Comparison of ENCODE assay signal across 19 cellular contexts in genomic region chr20:3741846-3742458, GRCh38. TPM values are rescaled to one million over a fixed set of nuclear protein-coding genes. Genes with fewer than 3 reads are reported as not detected.
DNase-seq lines count a peak whose midpoint lies in the region; ATAC-seq and TF ChIP-seq lines count a peak whose summit lies in the region.
"Had no signal": no experiment of that assay in that cellular context is flagged by ENCODE, and none has a peak within 500 bp of the region (broad histone marks: within the 10 kb centered on the region; RNA-seq: fewer than 3 reads in every experiment).

No MANE protein-coding gene starts in this region.

- H3K9me3 ChIP-seq in HEK293 (ENCODE audit: control insufficient read depth, insufficient read depth, low read depth, low read length) (no peaks in the 10 kb centered on the region), RWPE2 (ENCODE audit: severe bottlenecking) (no peaks in the 10 kb centered on the region), mesenchymal stem cell (ENCODE audit: control insufficient read depth, low read length) (no peaks in the 10 kb centered on the region)
- H3K9me3 ChIP-seq: BE2C, MG63 had no signal

- H3K79me1 ChIP-seq in mesenchymal stem cell (replicated peaks; ENCODE audit: low read length, poor library complexity, severe bottlenecking): no peaks in the 10 kb centered on the region

- peaks cover 10% of the 10 kb centered on the region; the same call in 1 of the 2 replicates for H3K4me1 ChIP-seq in HEK293 (ENCODE audit: control insufficient read depth, insufficient read depth, low read length)
- no peaks in the 10 kb centered on the region for H3K4me1 ChIP-seq in RWPE2 (ENCODE audit: insufficient read depth, poor library complexity, severe bottlenecking)
- H3K4me1 ChIP-seq in mesenchymal stem cell (ENCODE audit: control insufficient read depth, insufficient read depth, low read depth, low read length): peaks cover 5% of the 10 kb centered on the region

- no peaks in the 10 kb centered on the region for H3K9me3 Mint-ChIP-seq in activated T-cell treated with anti-CD3 and anti-CD28 coated beads, Interleukin-2, amount 50 U/mL, for 4 hours

- no peak overlapping the region for H3K23ac ChIP-seq in mesenchymal stem cell (ENCODE audit: low read length in 2 of 2)

- H2BK5ac ChIP-seq in mesenchymal stem cell (ENCODE audit: low read depth, low read length, poor library complexity, severe bottlenecking): no peak overlapping the region

- H3K27ac ChIP-seq in HEK293 (ENCODE audit: extremely low read depth, low read depth, low read length) (no peak overlapping the region), RWPE2 (ENCODE audit: poor library complexity, severe bottlenecking) (no peak overlapping the region), mesenchymal stem cell (ENCODE audit: low read length, poor library complexity, severe bottlenecking) (no peak overlapping the region)
- H3K27ac ChIP-seq: PC-9 had no signal

- H3K4me1 Mint-ChIP-seq in activated T-cell treated with anti-CD3 and anti-CD28 coated beads, Interleukin-2, amount 50 U/mL, for 4 hours (ENCODE audit: low read depth): peaks cover 10% of the 10 kb centered on the region

- H3K9ac ChIP-seq in mesenchymal stem cell (ENCODE audit: low read length): no peak overlapping the region

- H3K4me3 ChIP-seq in HEK293 (ENCODE audit: low read depth, low read length) (no peak overlapping the region), RWPE2 (ENCODE audit: severe bottlenecking) (no peak overlapping the region), mesenchymal stem cell (ENCODE audit: insufficient read depth in 1 of 2, low read depth in 1 of 2, low read length in 2 of 2) (no peak overlapping the region)
- H3K4me3 ChIP-seq: GM12878, HAP-1, K562, MG63, PC-9 had no signal

- H2AFZ ChIP-seq in mesenchymal stem cell (ENCODE audit: low read depth, low read length): peak overlapping the region; percentile 14
- H2AFZ ChIP-seq: PC-9 had no signal

- H3K14ac ChIP-seq in mesenchymal stem cell (ENCODE audit: low read length in 2 of 2): no peak overlapping the region

- H4K91ac ChIP-seq in mesenchymal stem cell (ENCODE audit: low read length): no peak overlapping the region

- H3K4me2 ChIP-seq in mesenchymal stem cell (ENCODE audit: low read length, poor library complexity, severe bottlenecking): no peak overlapping the region
- H3K4me2 ChIP-seq: PC-9 had no signal

- DNase-seq in RWPE2 (ENCODE audit: low spot score) (peak; percentile 56), mesenchymal stem cell (no peak), nucleus accumbens (lab: John Stamatoyannopoulos, UW) (no peak), NCI-H2029 treated with DMSO at 0.1 percent for 48 hours (lab: John Stamatoyannopoulos, UW) (no peak)
- DNase-seq in activated T-cell treated with anti-CD3 and anti-CD28 coated beads, Interleukin-2, amount 50 U/mL, for 4 hours: no peak
- DNase-seq: BE2C, MG63, NCI-H1694 treated with DMSO at 0.1 percent for 48 hours, NCI-H748 treated with DMSO at 0.1 percent for 48 hours, PC-9, RPMI8226, SIG-M5 had no signal

- H3K36me3 ChIP-seq in HEK293 (ENCODE audit: control insufficient read depth in 2 of 2, insufficient read depth in 1 of 2, low read length in 2 of 2) (no peaks in the 10 kb centered on the region), RWPE2 (ENCODE audit: low read depth) (no peaks in the 10 kb centered on the region), mesenchymal stem cell (ENCODE audit: control insufficient read depth in 1 of 2, insufficient read depth in 2 of 2, low read depth in 1 of 2, low read length in 2 of 2) (no peaks in the 10 kb centered on the region)
- H3K36me3 ChIP-seq: BE2C, HAP-1, MG63 had no signal

- no peak for ATAC-seq in RWPE2 (ENCODE audit: low read depth)
- no peak for ATAC-seq in activated T-cell treated with anti-CD3 and anti-CD28 coated beads, Interleukin-2, amount 50 U/mL, for 4 hours
- ATAC-seq: GM12878, K562 had no signal

- H3K18ac ChIP-seq in mesenchymal stem cell (ENCODE audit: low read depth in 1 of 2, low read length in 2 of 2): no peak overlapping the region

- H3K4me3 Mint-ChIP-seq in activated T-cell treated with anti-CD3 and anti-CD28 coated beads, Interleukin-2, amount 50 U/mL, for 4 hours: no peak overlapping the region

- no peak overlapping the region for H3K4ac ChIP-seq in mesenchymal stem cell (ENCODE audit: low read depth in 1 of 2, low read length in 2 of 2)

- H3K27me3 Mint-ChIP-seq in activated T-cell treated with anti-CD3 and anti-CD28 coated beads, Interleukin-2, amount 50 U/mL, for 4 hours (ENCODE audit: low read depth): peaks cover 15% of the 10 kb centered on the region

- no peaks in the 10 kb centered on the region for H3K36me3 Mint-ChIP-seq in activated T-cell treated with anti-CD3 and anti-CD28 coated beads, Interleukin-2, amount 50 U/mL, for 4 hours (ENCODE audit: insufficient read depth)

- H2BK12ac ChIP-seq in mesenchymal stem cell (ENCODE audit: low read length in 2 of 2): no peak overlapping the region

- H3K27me3 ChIP-seq in RWPE2 (ENCODE audit: insufficient read depth, poor library complexity, severe bottlenecking) (no peaks in the 10 kb centered on the region), mesenchymal stem cell (ENCODE audit: control insufficient read depth in 1 of 2, insufficient read depth in 1 of 2, low read length in 2 of 2) (peaks cover 9 to 34% of the 10 kb centered on the region in 2 experiments)
- H3K27me3 ChIP-seq: BE2C, MG63 had no signal

- CTCF ChIA-PET in HEK293 (lab: Yijun Ruan, JAX): interaction anchor here (0.6 to 3.0 kb wide), 8 partner anchors 8 to 57 kb away, joined by 3 to 17 read pairs (median 6); no protein-coding TSS in a partner anchor

- no peak overlapping the region for H2BK15ac ChIP-seq in mesenchymal stem cell (ENCODE audit: low read depth, poor library complexity, severe bottlenecking)

- no peak overlapping the region for H4K8ac ChIP-seq in mesenchymal stem cell (ENCODE audit: low read length)

- no peak overlapping the region for H2BK120ac ChIP-seq in mesenchymal stem cell (ENCODE audit: low read depth, low read length)

- TF ChIP-seq CTCF in HEK293 (tag by site-specific recombination; IDR thresholded peaks at IDR 0.05) (no peak), RWPE2 (IDR thresholded peaks at IDR 0.05; ENCODE audit: poor library complexity, severe bottlenecking) (no peak)

- POLR2A ChIA-PET in HEK293 (lab: Yijun Ruan, JAX): interaction anchor here (0.7 kb wide), 1 partner anchor 13 kb away, joined by 3 read pairs; no protein-coding TSS in a partner anchor

- WGBS in mesenchymal stem cell: 75% methylated on average over 7 of the region's 7 CpGs

- H2AK5ac ChIP-seq in mesenchymal stem cell (ENCODE audit: low read length, severe bottlenecking): no peak overlapping the region

TF ChIP-seq in HEK293, 187 proteins besides CTCF, POLR2A, EP300 and RAD21 (continues in another document):
- TF ChIP-seq ZNF341 (tag by site-specific recombination; IDR thresholded peaks at IDR 0.05; ENCODE audit: low read depth): peak; percentile 54
- no peak for TF ChIP-seq MZF1 (tag by site-specific recombination; IDR thresholded peaks at IDR 0.05; ENCODE audit: borderline replicate concordance)
- TF ChIP-seq ZNF624 (tag by site-specific recombination; IDR thresholded peaks at IDR 0.05): no peak
- TF ChIP-seq, protein P1, sequence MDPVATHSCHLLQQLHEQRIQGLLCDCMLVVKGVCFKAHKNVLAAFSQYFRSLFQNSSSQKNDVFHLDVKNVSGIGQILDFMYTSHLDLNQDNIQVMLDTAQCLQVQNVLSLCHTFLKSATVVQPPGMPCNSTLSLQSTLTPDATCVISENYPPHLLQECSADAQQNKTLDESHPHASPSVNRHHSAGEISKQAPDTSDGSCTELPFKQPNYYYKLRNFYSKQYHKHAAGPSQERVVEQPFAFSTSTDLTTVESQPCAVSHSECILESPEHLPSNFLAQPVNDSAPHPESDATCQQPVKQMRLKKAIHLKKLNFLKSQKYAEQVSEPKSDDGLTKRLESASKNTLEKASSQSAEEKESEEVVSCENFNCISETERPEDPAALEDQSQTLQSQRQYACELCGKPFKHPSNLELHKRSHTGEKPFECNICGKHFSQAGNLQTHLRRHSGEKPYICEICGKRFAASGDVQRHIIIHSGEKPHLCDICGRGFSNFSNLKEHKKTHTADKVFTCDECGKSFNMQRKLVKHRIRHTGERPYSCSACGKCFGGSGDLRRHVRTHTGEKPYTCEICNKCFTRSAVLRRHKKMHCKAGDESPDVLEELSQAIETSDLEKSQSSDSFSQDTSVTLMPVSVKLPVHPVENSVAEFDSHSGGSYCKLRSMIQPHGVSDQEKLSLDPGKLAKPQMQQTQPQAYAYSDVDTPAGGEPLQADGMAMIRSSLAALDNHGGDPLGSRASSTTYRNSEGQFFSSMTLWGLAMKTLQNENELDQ (tag by site-specific recombination; IDR thresholded peaks at IDR 0.05; ENCODE audit: low read depth): no peak

RNA-seq across cellular contexts. Expression of gene HSPA12B, which starts 9.5 kb away (rescaled TPM):
- polyA plus RNA-seq in mesenchymal stem cell (2013, experiment 1 of 2): 0.03 TPM
- 0.04 TPM for polyA plus RNA-seq in mesenchymal stem cell (2013, experiment 2 of 2)
- under 1 TPM in 1 of 3 donors, not detected in 2; 0.08 TPM for total RNA-seq in activated T-cell treated with anti-CD3 and anti-CD28 coated beads, Interleukin-2, amount 50 U/mL, for 4 hours
- total RNA-seq: A673, GM12878, LHCN-M2, NCI-H460, PC-9 had no signal

RNA-seq across cellular contexts. Expression of gene ADISSP, which starts 25.6 kb away (rescaled TPM):
- polyA plus RNA-seq in mesenchymal stem cell (2013, experiment 1 of 2): 39.5 TPM
- polyA plus RNA-seq in mesenchymal stem cell (2013, experiment 2 of 2): 36.9 TPM
- 100 to 1,000 TPM in 1 of 3 donors, 10 to 100 TPM in 2; 63.3 to 102 (median 84.2) TPM for total RNA-seq in activated T-cell treated with anti-CD3 and anti-CD28 coated beads, Interleukin-2, amount 50 U/mL, for 4 hours

RNA-seq across cellular contexts. Expression of gene SIGLEC1, which starts 29.6 kb away (rescaled TPM):
- polyA plus RNA-seq in mesenchymal stem cell (2013, experiment 1 of 2): not detected
- polyA plus RNA-seq in mesenchymal stem cell (2013, experiment 2 of 2): not detected
- under 1 TPM; 0.05 TPM for total RNA-seq in activated T-cell treated with anti-CD3 and anti-CD28 coated beads, Interleukin-2, amount 50 U/mL, for 4 hours
- total RNA-seq: A673, LHCN-M2, NCI-H460, PC-9 had no signal
- polyA plus RNA-seq: GM12878, K562 had no signal

RNA-seq across cellular contexts. Expression of gene SPEF1, which starts 39.3 kb away (rescaled TPM):
- polyA plus RNA-seq in mesenchymal stem cell (2013, experiment 1 of 2): 0.07 TPM
- polyA plus RNA-seq in mesenchymal stem cell (2013, experiment 2 of 2): 0.07 TPM
- under 1 TPM in 1 of 3 donors, not detected in 2; 0.18 TPM for total RNA-seq in activated T-cell treated with anti-CD3 and anti-CD28 coated beads, Interleukin-2, amount 50 U/mL, for 4 hours
- total RNA-seq: GM12878, K562 had no signal
- polyA plus RNA-seq: K562 had no signal

RNA-seq across cellular contexts. Expression of gene CENPB, which starts 44.6 kb away (rescaled TPM):
- 38.0 TPM for polyA plus RNA-seq in mesenchymal stem cell (2013, experiment 1 of 2)
- 38.0 TPM for polyA plus RNA-seq in mesenchymal stem cell (2013, experiment 2 of 2)
- 10 to 100 TPM; 77.9 to 91.4 (median 89.2) TPM for total RNA-seq in activated T-cell treated with anti-CD3 and anti-CD28 coated beads, Interleukin-2, amount 50 U/mL, for 4 hours
